ENCODE assay signal across 7 cellular contexts in the genomic region with DNA sequence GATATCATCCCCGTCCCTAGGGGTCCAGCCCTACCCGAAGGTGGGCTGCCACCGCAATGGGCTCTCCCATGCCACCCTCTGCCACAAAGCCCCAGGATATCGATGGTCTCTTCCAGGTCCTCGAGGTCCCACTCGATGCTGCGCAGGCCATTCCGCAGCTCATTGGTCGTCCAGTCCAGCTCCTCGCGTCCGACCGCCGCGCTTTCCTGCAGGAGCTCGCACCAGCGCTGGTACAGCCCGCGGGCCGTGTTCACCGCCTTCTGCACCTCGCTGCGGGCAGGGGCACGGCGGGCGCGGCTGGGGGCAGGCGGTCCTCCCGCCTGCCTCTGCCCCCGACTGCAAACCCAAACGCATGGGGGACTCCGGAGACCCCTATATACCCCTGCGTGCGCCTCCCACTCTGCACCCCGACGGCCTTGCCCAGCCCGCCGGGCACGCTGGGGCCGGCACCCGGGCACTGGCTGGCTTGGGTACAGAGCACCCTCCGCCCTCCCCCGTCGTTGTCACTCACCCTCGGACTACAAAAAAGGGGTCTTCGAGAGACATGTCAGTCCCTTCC.
A peak's percentile ranks its signal among the peaks of the same experiment; 100 is the strongest.
DNase-seq lines count a peak whose midpoint lies in the region; ATAC-seq and TF ChIP-seq lines count a peak whose summit lies in the region.

No MANE protein-coding gene starts in this region.

- TF ChIP-seq CTCF in RWPE1 (conservative IDR thresholded peaks at IDR 0.05; ENCODE audit: low read depth) (no peak), coronary artery (IDR thresholded peaks at IDR 0.05) (no peak), tibial artery (IDR thresholded peaks at IDR 0.05) (no peak)

- DNase-seq in EH (ENCODE audit: low read depth): peak; percentile 65
- DNase-seq in RWPE1 (ENCODE audit: low spot score): no peak
- no peak for DNase-seq in coronary artery (ENCODE audit: low spot score)
- DNase-seq in memory B cell (ENCODE audit: low spot score in 2 of 2): no peak
- DNase-seq in tibial artery: peak in 1 of 2 donors; percentile 82
- no peak for DNase-seq in germinal center (ENCODE audit: low spot score)

- ATAC-seq in HG02642 (IDR thresholded peaks at IDR 0.05; ENCODE audit: poor library complexity, unreplicated experiment): peak; percentile 2
- ATAC-seq in memory B cell (ENCODE audit: low read depth): no peak

- CTCF ChIA-PET in RWPE1 (lab: Yijun Ruan, JAX): interaction anchor here (0.6 to 0.7 kb wide), 2 partner anchors 44 to 172 kb away, joined by 4 to 7 read pairs; no protein-coding TSS in a partner anchor

- peak overlapping the region; percentile 96 for H3K27ac Mint-ChIP-seq in memory B cell

- intact Hi-C loops in tibial artery (cut with DNase I; ENCODE audit: low total_unique reads): loop anchor here (10.0 kb wide), 2 partner anchors 115 to 695 kb away; no protein-coding TSS in a partner anchor

- peaks cover 0 to 17% (median 6%) of the 10 kb centered on the region in 3 donors for H3K36me3 ChIP-seq in tibial artery

- H3K4me3 ChIP-seq in coronary artery (peak overlapping the region; percentile 93), tibial artery (peak overlapping the region; percentile 94 to 98)

- POLR2A ChIA-PET in RWPE1 (lab: Yijun Ruan, JAX; ENCODE audit: low non-redundant PET): interaction anchor here (1.8 kb wide), 1 partner anchor 32 kb away, joined by 8 read pairs; a partner anchor contains a TSS

- H3K4me1 Mint-ChIP-seq in memory B cell: peaks cover 26% of the 10 kb centered on the region

- no peaks in the 10 kb centered on the region for H3K27me3 Mint-ChIP-seq in memory B cell

- H3K9me3 ChIP-seq in tibial artery: no peaks in the 10 kb centered on the region

- peaks cover 11% of the 10 kb centered on the region for H3K36me3 Mint-ChIP-seq in memory B cell

- no peaks in the 10 kb centered on the region for H3K27me3 ChIP-seq in tibial artery

- H3K9me3 Mint-ChIP-seq in memory B cell: no peaks in the 10 kb centered on the region

- peak overlapping the region; percentile 84 for H3K4me3 Mint-ChIP-seq in memory B cell

- H3K27ac ChIP-seq in RWPE1 (peak overlapping the region; percentile 100), coronary artery (peak overlapping the region; percentile 99 to 100), tibial artery (peak overlapping the region; percentile 99)

- peaks cover 0 to 21% (median 14%) of the 10 kb centered on the region in 4 donors for H3K4me1 ChIP-seq in tibial artery
